In genomic region chr3:57078366-57079220, GRCh38 we compare ENCODE assay signal across 8 cellular contexts. TPM values are rescaled to one million over a fixed set of nuclear protein-coding genes. Genes with fewer than 3 reads are reported as not detected.
A peak's percentile ranks its signal among the peaks of the same experiment; 100 is the strongest.
DNase-seq lines count a peak whose midpoint lies in the region; ATAC-seq, FAIRE-seq and TF ChIP-seq lines count a peak whose summit lies in the region.

No MANE protein-coding gene starts in this region.

- peak in 1 of 3 donors; percentile 27 for DNase-seq in CD4-positive, CD25-positive, alpha-beta regulatory T cell
- peak; percentile 64 for DNase-seq in H54 (ENCODE audit: insufficient read length, low spot score)
- DNase-seq in SJSA1 (ENCODE audit: low read depth in 1 of 2, low spot score in 2 of 2), result peak in 1 of 2 experiments; percentile 14
- no peak for DNase-seq in central memory CD8-positive, alpha-beta T cell (ENCODE audit: low spot score in 2 of 2)
- peak; percentile 89 for DNase-seq in kidney
- DNase-seq in small intestine, result peak; percentile 50

- peak; percentile 22 to 51 for ATAC-seq in CD4-positive, CD25-positive, alpha-beta regulatory T cell (ENCODE audit: low read depth in 2 of 2)
- ATAC-seq in central memory CD8-positive, alpha-beta T cell (replicated peaks; ENCODE audit: extremely low read depth, poor library complexity, severe bottlenecking), result no peak
- ATAC-seq in HG02938 (IDR thresholded peaks at IDR 0.05; ENCODE audit: unreplicated experiment) (no peak), GM21367 (IDR thresholded peaks at IDR 0.05; ENCODE audit: unreplicated experiment) (no peak)

- peaks cover 14% of the 10 kb centered on the region for H3K4me1 ChIP-seq in CD4-positive, CD25-positive, alpha-beta regulatory T cell (ENCODE audit: control insufficient read depth, insufficient read depth, low read length, poor library complexity, severe bottlenecking)
- H3K4me1 ChIP-seq in SJSA1 (replicated peaks), result peaks cover 11% of the 10 kb centered on the region
- peaks cover 10% of the 10 kb centered on the region in 2 donors for H3K4me1 ChIP-seq in kidney (ENCODE audit: control insufficient read depth in 1 of 2, insufficient read depth in 1 of 2, low read depth in 1 of 2, low read length in 2 of 2)
- H3K4me1 ChIP-seq in small intestine (ENCODE audit: control insufficient read depth in 2 of 2, insufficient read depth in 1 of 2, low read depth in 1 of 2, low read length in 1 of 2), result peaks cover 0 to 2% of the 10 kb centered on the region in 2 donors

- H3K9me3 ChIP-seq in CD4-positive, CD25-positive, alpha-beta regulatory T cell (ENCODE audit: control insufficient read depth in 2 of 2, low read length in 2 of 2), result no peaks in the 10 kb centered on the region
- no peaks in the 10 kb centered on the region for H3K9me3 ChIP-seq in SJSA1 (replicated peaks)
- no peaks in the 10 kb centered on the region for H3K9me3 ChIP-seq in kidney (ENCODE audit: control insufficient read depth in 1 of 2, low read length in 2 of 2)
- no peaks in the 10 kb centered on the region for H3K9me3 ChIP-seq in small intestine (ENCODE audit: control insufficient read depth, low read depth)

- H3K9me3 Mint-ChIP-seq in CD4-positive, CD25-positive, alpha-beta regulatory T cell, result peaks cover 0 to 2% (median 0%) of the 10 kb centered on the region in 7 donors
- H3K9me3 Mint-ChIP-seq in central memory CD8-positive, alpha-beta T cell, result no peaks in the 10 kb centered on the region

- H3K4me1 Mint-ChIP-seq in CD4-positive, CD25-positive, alpha-beta regulatory T cell, result peaks cover 0 to 12% (median 7%) of the 10 kb centered on the region in 4 donors
- no peaks in the 10 kb centered on the region for H3K4me1 Mint-ChIP-seq in central memory CD8-positive, alpha-beta T cell

- H3K27ac ChIP-seq in CD4-positive, CD25-positive, alpha-beta regulatory T cell (ENCODE audit: insufficient read depth, low read length, poor library complexity, severe bottlenecking), result no peak overlapping the region
- H3K27ac ChIP-seq in SJSA1, result no peak overlapping the region
- peak overlapping the region; percentile 22 to 80 for H3K27ac ChIP-seq in kidney (ENCODE audit: low read depth in 2 of 2, low read length in 2 of 2)
- no peak overlapping the region for H3K27ac ChIP-seq in small intestine (ENCODE audit: low read depth in 1 of 2, low read length in 1 of 2)

- FAIRE-seq in H54 (lab: Jason Lieb, UNC), result no peak
- FAIRE-seq in kidney (lab: Jason Lieb, UNC), result no peak
- FAIRE-seq in small intestine (lab: Jason Lieb, UNC), result no peak

- no peaks in the 10 kb centered on the region for H3K36me3 ChIP-seq in CD4-positive, CD25-positive, alpha-beta regulatory T cell (ENCODE audit: control insufficient read depth, insufficient read depth, low read length)
- no peaks in the 10 kb centered on the region for H3K36me3 ChIP-seq in SJSA1
- no peaks in the 10 kb centered on the region for H3K36me3 ChIP-seq in kidney (ENCODE audit: control insufficient read depth in 1 of 2, insufficient read depth in 2 of 2, low read length in 2 of 2)
- H3K36me3 ChIP-seq in small intestine (ENCODE audit: control insufficient read depth in 2 of 2, insufficient read depth in 2 of 2, low read length in 2 of 2), result no peaks in the 10 kb centered on the region

- H3K36me3 Mint-ChIP-seq in CD4-positive, CD25-positive, alpha-beta regulatory T cell, result no peaks in the 10 kb centered on the region
- H3K36me3 Mint-ChIP-seq in central memory CD8-positive, alpha-beta T cell (ENCODE audit: insufficient read depth), result no peaks in the 10 kb centered on the region

- peaks cover 62% of the 10 kb centered on the region for H3K27me3 Mint-ChIP-seq in CD4-positive, CD25-positive, alpha-beta regulatory T cell
- H3K27me3 Mint-ChIP-seq in central memory CD8-positive, alpha-beta T cell, result peaks cover 66% of the 10 kb centered on the region

- no peak for TF ChIP-seq CTCF in kidney (IDR thresholded peaks at IDR 0.05; ENCODE audit: borderline replicate concordance, extremely low read depth, insufficient read depth)

- peak overlapping the region; percentile 50 for H3K4me3 ChIP-seq in CD4-positive, CD25-positive, alpha-beta regulatory T cell (ENCODE audit: low read depth, low read length)
- H3K4me3 ChIP-seq in SJSA1, result peak overlapping the region; percentile 44
- H3K4me3 ChIP-seq in kidney (ENCODE audit: low read length in 2 of 2), result peak overlapping the region; percentile 81 to 85
- H3K4me3 ChIP-seq in small intestine (ENCODE audit: low read depth in 1 of 2, low read length in 2 of 2), result peak overlapping the region; percentile 57 to 70

- intact Hi-C loops in kidney (cut with DNase I), result no loop called here

- H3K27ac Mint-ChIP-seq in CD4-positive, CD25-positive, alpha-beta regulatory T cell, result no peak overlapping the region
- no peak overlapping the region for H3K27ac Mint-ChIP-seq in central memory CD8-positive, alpha-beta T cell (ENCODE audit: low read depth)

- WGBS in small intestine, 3 donors, result 0 to 2% (median 0%) methylated on average over 64 to 71 of the region's 71 CpGs

- no peak for TF ChIP-seq POLR2A in H54 (IDR thresholded peaks at IDR 0.05; ENCODE audit: low read depth, low read length)

- H3K9ac ChIP-seq in kidney (ENCODE audit: low read length in 2 of 2), result peak overlapping the region; percentile 66 to 72

- H3K27me3 ChIP-seq in CD4-positive, CD25-positive, alpha-beta regulatory T cell (ENCODE audit: control insufficient read depth, insufficient read depth, low read length), result peaks cover 35% of the 10 kb centered on the region
- H3K27me3 ChIP-seq in SJSA1 (replicated peaks), result peaks cover 9% of the 10 kb centered on the region
- no peaks in the 10 kb centered on the region for H3K27me3 ChIP-seq in small intestine (ENCODE audit: control insufficient read depth in 2 of 2, insufficient read depth in 2 of 2, low read length in 2 of 2)

- H3K4me3 Mint-ChIP-seq in CD4-positive, CD25-positive, alpha-beta regulatory T cell, result peak overlapping the region in 3 of 4 donors; percentile 1 to 79 (median 54)
- peak overlapping the region; percentile 49 for H3K4me3 Mint-ChIP-seq in central memory CD8-positive, alpha-beta T cell

RNA-seq across cellular contexts. Expression of gene SPATA12, which starts 18.1 kb away (rescaled TPM):
- total RNA-seq in CD4-positive, CD25-positive, alpha-beta regulatory T cell, result not detected
- polyA plus RNA-seq in CD4-positive, CD25-positive, alpha-beta regulatory T cell, result not detected
- not detected in 2 replicates for total RNA-seq in SJSA1 (2014; rRNA removed; shearing (Covaris generic))
- total RNA-seq in kidney, result not detected
- polyA plus RNA-seq in kidney (ENCODE audit: insufficient read depth, low read depth, low replicate concordance), result not detected
- under 1 TPM in 1 of 3 donors, not detected in 2; 0.22 TPM for polyA plus RNA-seq in small intestine

Comparison
In these comparisons a context has a peak if more than half of its experiments do, and no peak if none do; other contexts are left out.
1. ATAC-seq: peak in CD4-positive, CD25-positive, alpha-beta regulatory T cell (2 of 2); none in central memory CD8-positive, alpha-beta T cell (single experiment), HG02938 (single experiment) and GM21367 (single experiment).
2. DNase-seq: peak in H54 (single experiment), kidney (single experiment) and small intestine (single experiment); none in central memory CD8-positive, alpha-beta T cell (0 of 2).
3. H3K27ac ChIP-seq: peak in kidney (2 of 2); none in CD4-positive, CD25-positive, alpha-beta regulatory T cell (single experiment), SJSA1 (single experiment) and small intestine (0 of 2).
4. Peak in every context shown above with its lines, with median percentiles within 50 percentile points of each other: H3K4me3 ChIP-seq.